ENCODE assay signal across 9 cellular contexts in genomic region chr21:45590246-45590725, GRCh38. TPM values are rescaled to one million over a fixed set of nuclear protein-coding genes. Genes with fewer than 3 reads are reported as not detected.
DNase-seq lines count a peak whose midpoint lies in the region; ATAC-seq, FAIRE-seq and TF ChIP-seq lines count a peak whose summit lies in the region.
"Had no signal": no experiment of that assay in that cellular context is flagged by ENCODE, and none has a peak within 500 bp of the region (broad histone marks: within the 10 kb centered on the region; RNA-seq: fewer than 3 reads in every experiment).

No MANE protein-coding gene starts in this region.

- H2AFZ ChIP-seq in keratinocyte (ENCODE audit: control insufficient read depth, low read length), result peak overlapping the region; percentile 36

- H3K4me1 Mint-ChIP-seq in T-helper 17 cell, result peaks cover 17% of the 10 kb centered on the region

- DNase-seq in GM19238 (ENCODE audit: insufficient read length, low spot score), result peak; percentile 65
- DNase-seq in T-helper 17 cell, result peak; percentile 64 to 69 (median 66)
- peak; percentile 66 to 78 (median 72) for DNase-seq in body of pancreas
- DNase-seq in keratinocyte (ENCODE audit: low read depth, low spot score), result no peak
- peak; percentile 52 to 68 (median 57) for DNase-seq in stimulated activated CD4-positive, alpha-beta T cell treated with anti-CD3 and anti-CD28 coated beads, TNF-alpha, amount 100 ng/mL, for 1 hour (ENCODE audit: low read depth in 3 of 3, low spot score in 1 of 3)
- DNase-seq in SW480 (ENCODE audit: low spot score), result no peak

- H3K79me2 ChIP-seq in keratinocyte (ENCODE audit: control insufficient read depth, insufficient read depth, low read length), result no peaks in the 10 kb centered on the region

- H3K9me1 ChIP-seq in keratinocyte (ENCODE audit: control insufficient read depth, extremely low read depth, insufficient read depth, low read length), result no peaks in the 10 kb centered on the region

- no peak overlapping the region for H3K9ac ChIP-seq in keratinocyte (ENCODE audit: control insufficient read depth, extremely low read depth, insufficient read depth, low read length)

- H3K36me3 ChIP-seq in body of pancreas (replicated peaks in 1 of 2; ENCODE audit: insufficient read depth in 1 of 2, low read depth in 2 of 2), result no peaks in the 10 kb centered on the region
- no peaks in the 10 kb centered on the region for H3K36me3 ChIP-seq in keratinocyte (ENCODE audit: control insufficient read depth in 2 of 2, extremely low read depth in 1 of 2, insufficient read depth in 2 of 2, low read length in 2 of 2)

- H3K27me3 Mint-ChIP-seq in T-helper 17 cell, result no peaks in the 10 kb centered on the region

- H3K4me1 ChIP-seq in body of pancreas, result peaks cover 19% of the 10 kb centered on the region
- no peaks in the 10 kb centered on the region for H3K4me1 ChIP-seq in keratinocyte (ENCODE audit: control insufficient read depth, extremely low read depth, insufficient read depth, low read length)

- peak overlapping the region; percentile 63 for H3K4me3 Mint-ChIP-seq in T-helper 17 cell

- no peak for FAIRE-seq in keratinocyte (lab: Jason Lieb, UNC)

- TF ChIP-seq POLR2A in body of pancreas (IDR thresholded peaks at IDR 0.05), result peak in 2 of 3 donors; percentile 16 to 26

- dilution Hi-C loops in keratinocyte (cut with MboI; ENCODE audit: extremely low pct_ligation_motif_present, low sequenced_read_pairs), result no loop called here

- H3K36me3 Mint-ChIP-seq in T-helper 17 cell (ENCODE audit: low read depth), result no peaks in the 10 kb centered on the region

- no peaks in the 10 kb centered on the region for H4K20me1 ChIP-seq in keratinocyte (ENCODE audit: control insufficient read depth, extremely low read depth, insufficient read depth, low read length)

- 4 to 5% methylated on average over 12 to 14 of the region's 46 CpGs for WGBS in body of pancreas, 2 donors

- H3K27ac ChIP-seq in body of pancreas (no peak overlapping the region), keratinocyte (ENCODE audit: control insufficient read depth, insufficient read depth, low read length) (no peak overlapping the region)

- H3K27ac Mint-ChIP-seq in T-helper 17 cell, result peak overlapping the region; percentile 34

- intact Hi-C loops in body of pancreas (cut with DNase I), result no loop called here

- H3K27me3 ChIP-seq in body of pancreas (no peaks in the 10 kb centered on the region), keratinocyte (ENCODE audit: control insufficient read depth, extremely low read depth, insufficient read depth, low read length) (peaks cover 33% of the 10 kb centered on the region)

- TF ChIP-seq CTCF in body of pancreas (IDR thresholded peaks at IDR 0.05) (no peak), keratinocyte (optimal IDR thresholded peaks at IDR 0.05 in 1 of 3, IDR thresholded peaks at IDR 0.05 in 1 of 3, conservative IDR thresholded peaks at IDR 0.05 in 1 of 3; ENCODE audit: extremely low read depth in 1 of 3, insufficient read depth in 2 of 3, low read length in 3 of 3) (no peak)

- peak overlapping the region; percentile 60 for H3K4me2 ChIP-seq in keratinocyte (ENCODE audit: control insufficient read depth, extremely low read depth, insufficient read depth, low read depth, low read length)

- H3K4me3 ChIP-seq in body of pancreas (peak overlapping the region in 1 of 2 donors; percentile 45), keratinocyte (ENCODE audit: control insufficient read depth in 2 of 3, extremely low read depth in 1 of 3, insufficient read depth in 2 of 3, low read depth in 1 of 3, low read length in 3 of 3) (peak overlapping the region in 2 of 3 experiments; percentile 28 to 40)

- H3K9me3 ChIP-seq in T-helper 17 cell (ENCODE audit: control insufficient read depth, low read length, poor library complexity, severe bottlenecking), result no peaks in the 10 kb centered on the region
- peaks cover 0 to 6% (median 0%) of the 10 kb centered on the region in 3 donors for H3K9me3 ChIP-seq in body of pancreas
- H3K9me3 ChIP-seq in keratinocyte (ENCODE audit: control insufficient read depth, low read depth, low read length), result peaks cover 5% of the 10 kb centered on the region

- ATAC-seq in T-helper 17 cell (peak; percentile 66), body of pancreas (peak; percentile 85), HG02970 (IDR thresholded peaks at IDR 0.05; ENCODE audit: low FRiP score, unreplicated experiment) (no peak), GM19328 (IDR thresholded peaks at IDR 0.05; ENCODE audit: unreplicated experiment) (no peak)
- ATAC-seq: Panc1 had no signal

RNA-seq across cellular contexts. Expression of gene SLC19A1, which starts 48.0 kb away (rescaled TPM):
- total RNA-seq in T-helper 17 cell (10 to 100 TPM; 10.8 to 13.7 TPM), body of pancreas (1 to 10 TPM; 2.6 to 7.0 TPM)
- 3.8 to 4.5 TPM (median 3.9 TPM) in 3 replicates for polyA plus RNA-seq in keratinocyte
- 0.42 TPM for polyA plus RNA-seq in keratinocyte (2011; ENCODE audit: low read depth)
- polyA plus RNA-seq in keratinocyte (2011; cell fraction: cytosol; rRNA removed), result 2.2 and 4.2 TPM in 2 replicates
- polyA plus RNA-seq in keratinocyte (2011; cell fraction: nucleus; rRNA removed), result 6.5 and 12.5 TPM in 2 replicates
- 2.9 and 12.5 TPM in 2 replicates for polyA plus RNA-seq in keratinocyte (2012; ENCODE audit: low replicate concordance)
- polyA minus RNA-seq in keratinocyte, result 4.9 to 10.3 TPM (median 9.8 TPM) in 3 replicates
- polyA minus RNA-seq in keratinocyte (2011; cell fraction: cytosol; rRNA and poly(A)+ RNA removed), result 10.9 TPM
- polyA minus RNA-seq in keratinocyte (2011; cell fraction: nucleus; rRNA and poly(A)+ RNA removed), result 10.9 and 13.1 TPM in 2 replicates

RNA-seq across cellular contexts. Expression of gene PCBP3, which starts 53.2 kb away (rescaled TPM):
- 1 to 10 TPM in 1 of 2 donors, under 1 TPM in 1; 0.91 to 4.2 TPM for total RNA-seq in T-helper 17 cell
- total RNA-seq in body of pancreas, result 1 to 10 TPM; 1.3 to 4.6 TPM
- 0.10 to 0.26 TPM (median 0.25 TPM) in 3 replicates for polyA plus RNA-seq in keratinocyte
- polyA plus RNA-seq in keratinocyte (2011; ENCODE audit: low read depth), result not detected
- polyA plus RNA-seq in keratinocyte (2011; cell fraction: cytosol; rRNA removed), result 0.22 and 0.62 TPM in 2 replicates
- polyA plus RNA-seq in keratinocyte (2011; cell fraction: nucleus; rRNA removed), result 1.2 and 1.6 TPM in 2 replicates
- polyA plus RNA-seq in keratinocyte (2012; ENCODE audit: low replicate concordance), result 0.38 and 1.0 TPM in 2 replicates
- 0.76 to 3.3 TPM (median 0.93 TPM) in 3 replicates for polyA minus RNA-seq in keratinocyte
- polyA minus RNA-seq in keratinocyte (2011; cell fraction: cytosol; rRNA and poly(A)+ RNA removed), result not detected
- 1.6 and 3.2 TPM in 2 replicates for polyA minus RNA-seq in keratinocyte (2011; cell fraction: nucleus; rRNA and poly(A)+ RNA removed)

Comparison
In these comparisons a context has a peak if more than half of its experiments do, and no peak if none do; other contexts are left out.
1. DNase-seq: peak in GM19238 (single experiment), T-helper 17 cell (3 of 3), body of pancreas (4 of 4) and stimulated activated CD4-positive, alpha-beta T cell treated with anti-CD3 and anti-CD28 coated beads, TNF-alpha, amount 100 ng/mL, for 1 hour (3 of 3); none in keratinocyte (single experiment) and SW480 (single experiment).
2. ATAC-seq: peak in T-helper 17 cell (single experiment) and body of pancreas (single experiment); none in HG02970 (single experiment) and GM19328 (single experiment).